In the genomic region with DNA sequence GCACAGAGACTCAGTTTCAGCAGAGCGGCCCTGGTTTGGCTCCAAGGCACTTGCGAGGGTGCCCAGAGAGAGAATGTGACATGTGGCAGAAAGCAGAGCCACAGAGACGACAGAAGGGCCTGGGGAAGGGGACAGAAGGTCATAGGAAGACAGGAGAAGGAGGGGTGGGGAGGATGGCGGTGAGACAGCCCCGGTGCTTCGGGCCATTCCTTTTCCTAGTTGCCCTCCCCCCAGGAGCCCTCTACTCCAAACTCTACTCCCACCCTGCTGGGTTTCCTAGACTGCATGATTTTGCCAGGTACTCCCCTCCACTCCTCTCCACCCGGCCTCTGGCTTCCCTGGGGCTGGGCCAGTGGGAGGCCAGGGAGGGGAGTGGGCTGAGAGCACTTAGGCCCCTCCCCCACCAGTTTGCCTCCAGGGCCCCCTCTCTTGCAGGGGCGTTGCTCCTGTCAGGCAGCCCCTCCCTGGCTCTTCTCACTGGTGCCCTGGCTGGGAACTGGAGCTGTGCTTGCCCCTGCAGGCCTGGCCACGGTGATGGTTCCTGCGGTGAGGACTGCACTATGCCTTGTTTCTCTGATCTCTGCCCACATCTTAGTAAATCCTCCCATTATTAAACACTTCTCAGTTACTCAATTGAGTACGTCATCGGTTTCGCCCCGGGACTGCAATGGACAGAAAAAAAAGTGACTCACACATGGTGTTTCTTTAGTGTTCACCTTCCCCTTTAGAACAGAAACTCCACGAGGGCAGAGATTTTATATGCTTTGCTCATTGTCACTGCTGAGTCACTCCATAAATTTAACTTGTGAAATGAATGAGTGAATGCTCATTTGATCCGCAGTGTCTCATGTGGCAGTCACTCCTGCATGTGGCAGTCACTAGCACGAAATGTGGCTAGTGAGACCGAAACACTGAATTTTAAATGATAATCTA, we compare ENCODE assay signal across 1 cellular context.
TF ChIP-seq lines count a peak whose summit lies in the region.

No MANE protein-coding gene starts in this region.

TF ChIP-seq in K562, 482 proteins besides CTCF, POLR2A, EP300 and RAD21 (continued from another document):
- TF ChIP-seq BDP1 (IDR thresholded peaks at IDR 0.05; ENCODE audit: insufficient read depth, insufficient read length) (no peak), HDGF (IDR thresholded peaks at IDR 0.05) (no peak), ELF2 (CRISPR knock-in tag; IDR thresholded peaks at IDR 0.05) (no peak), ZFX (CRISPR knock-in tag; IDR thresholded peaks at IDR 0.05) (no peak), ATF2 (CRISPR knock-in tag; IDR thresholded peaks at IDR 0.05) (no peak), RNF2 (IDR thresholded peaks at IDR 0.05) (no peak), KAT8 (IDR thresholded peaks at IDR 0.05; ENCODE audit: low read depth) (no peak), FOXM1 (IDR thresholded peaks at IDR 0.05; ENCODE audit: low read depth) (no peak), FOXM1 (CRISPR knock-in tag; IDR thresholded peaks at IDR 0.05; ENCODE audit: low read depth) (no peak), FOSL1 (tag; conservative IDR thresholded peaks at IDR 0.05) (peak; percentile 39; the same call in 1 of the 2 replicates), ZNF436 (CRISPR knock-in tag; IDR thresholded peaks at IDR 0.05) (no peak)
- TF ChIP-seq, protein P1, sequence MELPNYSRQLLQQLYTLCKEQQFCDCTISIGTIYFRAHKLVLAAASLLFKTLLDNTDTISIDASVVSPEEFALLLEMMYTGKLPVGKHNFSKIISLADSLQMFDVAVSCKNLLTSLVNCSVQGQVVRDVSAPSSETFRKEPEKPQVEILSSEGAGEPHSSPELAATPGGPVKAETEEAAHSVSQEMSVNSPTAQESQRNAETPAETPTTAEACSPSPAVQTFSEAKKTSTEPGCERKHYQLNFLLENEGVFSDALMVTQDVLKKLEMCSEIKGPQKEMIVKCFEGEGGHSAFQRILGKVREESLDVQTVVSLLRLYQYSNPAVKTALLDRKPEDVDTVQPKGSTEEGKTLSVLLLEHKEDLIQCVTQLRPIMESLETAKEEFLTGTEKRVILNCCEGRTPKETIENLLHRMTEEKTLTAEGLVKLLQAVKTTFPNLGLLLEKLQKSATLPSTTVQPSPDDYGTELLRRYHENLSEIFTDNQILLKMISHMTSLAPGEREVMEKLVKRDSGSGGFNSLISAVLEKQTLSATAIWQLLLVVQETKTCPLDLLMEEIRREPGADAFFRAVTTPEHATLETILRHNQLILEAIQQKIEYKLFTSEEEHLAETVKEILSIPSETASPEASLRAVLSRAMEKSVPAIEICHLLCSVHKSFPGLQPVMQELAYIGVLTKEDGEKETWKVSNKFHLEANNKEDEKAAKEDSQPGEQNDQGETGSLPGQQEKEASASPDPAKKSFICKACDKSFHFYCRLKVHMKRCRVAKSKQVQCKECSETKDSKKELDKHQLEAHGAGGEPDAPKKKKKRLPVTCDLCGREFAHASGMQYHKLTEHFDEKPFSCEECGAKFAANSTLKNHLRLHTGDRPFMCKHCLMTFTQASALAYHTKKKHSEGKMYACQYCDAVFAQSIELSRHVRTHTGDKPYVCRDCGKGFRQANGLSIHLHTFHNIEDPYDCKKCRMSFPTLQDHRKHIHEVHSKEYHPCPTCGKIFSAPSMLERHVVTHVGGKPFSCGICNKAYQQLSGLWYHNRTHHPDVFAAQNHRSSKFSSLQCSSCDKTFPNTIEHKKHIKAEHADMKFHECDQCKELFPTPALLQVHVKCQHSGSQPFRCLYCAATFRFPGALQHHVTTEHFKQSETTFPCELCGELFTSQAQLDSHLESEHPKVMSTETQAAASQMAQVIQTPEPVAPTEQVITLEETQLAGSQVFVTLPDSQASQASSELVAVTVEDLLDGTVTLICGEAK (IDR thresholded peaks at IDR 0.05): no peak
- TF ChIP-seq, protein P1 (CRISPR knock-in tag; IDR thresholded peaks at IDR 0.05): no peak
TF ChIP-seq in K562: peak in this region for 9.
